8 cellular contexts compared by ENCODE assay signal in the genomic region with DNA sequence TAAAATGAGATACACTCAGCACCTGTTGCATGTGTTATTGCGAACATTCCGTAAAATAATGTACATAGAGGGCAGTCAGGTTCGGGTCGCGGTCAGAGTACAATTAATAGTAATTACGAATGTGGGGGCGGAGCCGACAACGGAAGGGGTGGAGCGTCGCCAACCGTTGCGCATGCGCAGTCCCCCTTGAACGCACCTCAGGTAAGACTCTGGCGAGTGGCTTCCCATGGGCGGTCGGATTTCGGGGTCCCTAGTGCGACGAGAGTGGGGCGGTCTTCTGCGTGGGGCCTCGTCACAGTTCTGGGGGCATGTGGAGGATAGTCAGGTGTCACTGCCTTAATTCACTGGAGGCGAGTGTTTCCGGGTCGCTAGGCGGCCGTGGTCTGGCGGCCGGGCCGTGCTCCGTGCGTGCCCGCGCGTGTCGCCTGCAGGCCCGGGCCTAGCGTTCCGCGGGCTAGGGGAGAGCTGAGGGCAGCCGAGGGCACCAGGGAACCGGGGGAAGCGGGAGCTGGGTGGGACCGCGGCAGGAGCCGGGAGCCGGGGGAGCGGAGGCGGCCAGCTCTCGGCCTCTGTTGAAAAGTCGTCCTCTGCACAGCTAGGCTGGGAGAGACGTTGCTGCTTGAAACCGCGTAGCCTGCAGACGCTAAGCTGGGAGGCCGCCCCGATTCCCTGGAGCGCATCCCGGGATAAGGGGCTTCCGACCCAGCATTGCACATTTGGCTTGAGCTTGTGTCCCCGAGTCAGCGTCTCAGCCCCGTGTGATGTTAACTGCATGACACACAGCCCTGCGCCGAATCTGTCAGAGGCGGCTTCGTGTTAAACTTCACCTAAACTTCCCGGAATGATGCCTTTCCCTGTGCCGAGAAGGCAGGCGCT. TPM values are rescaled to one million over a fixed set of nuclear protein-coding genes. Genes with fewer than 3 reads are reported as not detected.
A peak's percentile ranks its signal among the peaks of the same experiment; 100 is the strongest.
DNase-seq lines count a peak whose midpoint lies in the region; ATAC-seq, FAIRE-seq and TF ChIP-seq lines count a peak whose summit lies in the region.

A gene (plus strand): TSS at position 177 of the 876 bp plus-strand sequence. CDS start 3,209 bp downstream, outside the sequence.

- CTCF ChIA-PET in activated naive CD4-positive, alpha-beta T cell treated with anti-CD3 and anti-CD28 coated beads, Interleukin-2, amount 10 ng/mL, durations not matched to agents 7 days and 5 days (lab: Charles Lee): interaction anchor here (0.8 to 1.2 kb wide), 2 partner anchors 28 to 41 kb away, joined by 3 read pairs; no protein-coding TSS in a partner anchor

- no peak for FAIRE-seq in pancreas (lab: Jason Lieb, UNC)

- H3K9me3 Mint-ChIP-seq in activated naive CD4-positive, alpha-beta T cell treated with anti-CD3 and anti-CD28 coated beads, Interleukin-2, amount 10 ng/mL, durations not matched to agents 7 days and 5 days: no peaks in the 10 kb centered on the region

- intact Hi-C loops in pancreas (cut with DNase I) (no loop called here), tibial artery (cut with DNase I; ENCODE audit: low total_unique reads) (no loop called here)

- H3K27ac ChIP-seq in SK-N-MC (peak within 1 kb of the TSS; percentile 70), pancreas (peak within 1 kb of the TSS; percentile 28 to 89 (median 79)), tibial artery (peak within 1 kb of the TSS; percentile 88 to 92)

- peak within 1 kb of the TSS; percentile 100 for H3K4me3 Mint-ChIP-seq in activated naive CD4-positive, alpha-beta T cell treated with anti-CD3 and anti-CD28 coated beads, Interleukin-2, amount 10 ng/mL, durations not matched to agents 7 days and 5 days

- peaks cover 0 to 6% (median 0%) of the 10 kb centered on the region in 3 donors for H3K4me1 ChIP-seq in pancreas
- peaks cover 0 to 17% (median 6%) of the 10 kb centered on the region in 4 donors for H3K4me1 ChIP-seq in tibial artery

- H3K9me3 ChIP-seq in SK-N-MC (ENCODE audit: low read depth, low read length) (no peaks in the 10 kb centered on the region), pancreas (no peaks in the 10 kb centered on the region), tibial artery (no peaks in the 10 kb centered on the region)

- no peaks in the 10 kb centered on the region for H3K27me3 ChIP-seq in pancreas
- peaks cover 0 to 4% of the 10 kb centered on the region in 2 donors for H3K27me3 ChIP-seq in tibial artery

- TF ChIP-seq CTCF in pancreas (IDR thresholded peaks at IDR 0.05) (no peak), tibial artery (IDR thresholded peaks at IDR 0.05) (no peak)

- DNase-seq in GM04504 (ENCODE audit: low read depth) (peak; percentile 46), NCI-H1048 (lab: John Stamatoyannopoulos, UW) (peak; percentile 65), SK-N-MC (ENCODE audit: low read depth, low spot score) (no peak), globus pallidus (ENCODE audit: low spot score) (peak; percentile 77), pancreas (peak; percentile 75 to 96 (median 85)), tibial artery (peak; percentile 76 to 90)
- peak; percentile 89 for DNase-seq in activated naive CD4-positive, alpha-beta T cell treated with anti-CD3 and anti-CD28 coated beads, Interleukin-2, amount 10 ng/mL, durations not matched to agents 7 days and 5 days

- H3K27ac Mint-ChIP-seq in activated naive CD4-positive, alpha-beta T cell treated with anti-CD3 and anti-CD28 coated beads, Interleukin-2, amount 10 ng/mL, durations not matched to agents 7 days and 5 days: peak within 1 kb of the TSS; percentile 97

- H3K4me1 Mint-ChIP-seq in activated naive CD4-positive, alpha-beta T cell treated with anti-CD3 and anti-CD28 coated beads, Interleukin-2, amount 10 ng/mL, durations not matched to agents 7 days and 5 days: peaks cover 28% of the 10 kb centered on the region

- H3K9ac ChIP-seq in SK-N-MC (ENCODE audit: insufficient read length): peak within 1 kb of the TSS; percentile 90

- WGBS in pancreas, 2 donors: 0 to 1% methylated on average over 72 of the region's 72 CpGs

- peaks cover 12% of the 10 kb centered on the region for H3K36me3 Mint-ChIP-seq in activated naive CD4-positive, alpha-beta T cell treated with anti-CD3 and anti-CD28 coated beads, Interleukin-2, amount 10 ng/mL, durations not matched to agents 7 days and 5 days

- H3K27me3 Mint-ChIP-seq in activated naive CD4-positive, alpha-beta T cell treated with anti-CD3 and anti-CD28 coated beads, Interleukin-2, amount 10 ng/mL, durations not matched to agents 7 days and 5 days: peaks cover 13% of the 10 kb centered on the region

- H3K36me3 ChIP-seq in SK-N-MC (ENCODE audit: insufficient read depth, low read length) (peaks cover 29% of the 10 kb centered on the region), pancreas (peaks cover 0 to 8% (median 5%) of the 10 kb centered on the region in 3 donors), tibial artery (peaks cover 13 to 20% (median 13%) of the 10 kb centered on the region in 3 donors)

- ATAC-seq in HG02571 (IDR thresholded peaks at IDR 0.05; ENCODE audit: unreplicated experiment) (peak; percentile 72), pancreas (peak; percentile 92 to 96 (median 94))

- H3K4me3 ChIP-seq in SK-N-MC (peak within 1 kb of the TSS; percentile 98), pancreas (peak within 1 kb of the TSS; percentile 43 to 76 (median 64)), tibial artery (peak within 1 kb of the TSS; percentile 79 to 89)

RNA-seq across cellular contexts. Expression of the gene that starts here (rescaled TPM):
- 10 to 100 TPM; 13.7 to 19.7 (median 15.7) TPM for total RNA-seq in pancreas
- 10 to 100 TPM; 23.4 to 35.3 TPM for polyA plus RNA-seq in pancreas
